In genomic region chr16:30786115-30786935, GRCh38 we compare ENCODE assay signal across 8 cellular contexts. TPM values are rescaled to one million over a fixed set of nuclear protein-coding genes. Genes with fewer than 3 reads are reported as not detected.
A peak's percentile ranks its signal among the peaks of the same experiment; 100 is the strongest.
DNase-seq lines count a peak whose midpoint lies in the region; ATAC-seq and TF ChIP-seq lines count a peak whose summit lies in the region.

No MANE protein-coding gene starts in this region.

- H3K36me3 ChIP-seq in duodenal mucosa (ENCODE audit: control insufficient read depth in 1 of 2, insufficient read depth in 2 of 2, low read length in 2 of 2) (peaks cover 5 to 19% of the 10 kb centered on the region in 2 donors), lower lobe of right lung (peaks cover 25% of the 10 kb centered on the region), tibial artery (peaks cover 21 to 38% (median 26%) of the 10 kb centered on the region in 3 donors)

- no peaks in the 10 kb centered on the region for H3K9me3 Mint-ChIP-seq in activated CD4-positive, alpha-beta T cell treated with anti-CD3 and anti-CD28 coated beads, Interleukin-2, amount 10 ng/mL, durations not matched to agents 24 days and 14 days

- no peaks in the 10 kb centered on the region for H3K27me3 ChIP-seq in duodenal mucosa (ENCODE audit: control insufficient read depth in 1 of 2, insufficient read depth in 2 of 2, low read length in 2 of 2)
- H3K27me3 ChIP-seq in lower lobe of right lung (ENCODE audit: low read depth) = no peaks in the 10 kb centered on the region
- H3K27me3 ChIP-seq in tibial artery = no peaks in the 10 kb centered on the region

- intact Hi-C loops in activated CD4-positive, alpha-beta T cell treated with anti-CD3 and anti-CD28 coated beads, Interleukin-2, amount 10 ng/mL, durations not matched to agents 24 days and 14 days (cut with micrococcal nuclease) = no loop called here
- intact Hi-C loops in lower lobe of right lung (cut with DNase I) = no loop called here
- intact Hi-C loops in tibial artery (cut with DNase I; ENCODE audit: low total_unique reads) = no loop called here

- H3K27me3 Mint-ChIP-seq in activated CD4-positive, alpha-beta T cell treated with anti-CD3 and anti-CD28 coated beads, Interleukin-2, amount 10 ng/mL, durations not matched to agents 24 days and 14 days = peaks cover 30% of the 10 kb centered on the region

- peaks cover 11 to 17% of the 10 kb centered on the region in 2 donors for H3K4me1 ChIP-seq in duodenal mucosa (ENCODE audit: control insufficient read depth in 1 of 2, insufficient read depth in 2 of 2, low read length in 2 of 2)
- H3K4me1 ChIP-seq in lower lobe of right lung = peaks cover 22% of the 10 kb centered on the region
- peaks cover 0 to 25% (median 16%) of the 10 kb centered on the region in 4 donors for H3K4me1 ChIP-seq in tibial artery

- peak; percentile 68 to 70 for ATAC-seq in lower lobe of right lung

- no peak for DNase-seq in activated CD4-positive, alpha-beta T cell treated with anti-CD3 and anti-CD28 coated beads, Interleukin-2, amount 10 ng/mL, durations not matched to agents 24 days and 14 days
- no peak for DNase-seq in activated CD4-positive, alpha-beta T cell treated with anti-CD3 and anti-CD28 coated beads, Interleukin-2, amount 50 U/mL, for 4 hours
- DNase-seq in lower lobe of right lung = peak; percentile 64
- DNase-seq in tibial artery = no peak
- DNase-seq in NCI-H187 treated with DMSO at 0.1 percent for 48 hours (lab: John Stamatoyannopoulos, UW) = no peak
- DNase-seq in NCI-H1930 (lab: John Stamatoyannopoulos, UW) = no peak

- H3K4me3 Mint-ChIP-seq in activated CD4-positive, alpha-beta T cell treated with anti-CD3 and anti-CD28 coated beads, Interleukin-2, amount 10 ng/mL, durations not matched to agents 24 days and 14 days = peak overlapping the region; percentile 71

- H3K27ac ChIP-seq in duodenal mucosa (ENCODE audit: low read depth, low read length) = no peak overlapping the region
- peak overlapping the region; percentile 86 for H3K27ac ChIP-seq in lower lobe of right lung
- H3K27ac ChIP-seq in tibial artery = peak overlapping the region; percentile 87 to 94

- H3K36me3 Mint-ChIP-seq in activated CD4-positive, alpha-beta T cell treated with anti-CD3 and anti-CD28 coated beads, Interleukin-2, amount 10 ng/mL, durations not matched to agents 24 days and 14 days (ENCODE audit: low read depth) = no peaks in the 10 kb centered on the region

- H3K4me1 Mint-ChIP-seq in activated CD4-positive, alpha-beta T cell treated with anti-CD3 and anti-CD28 coated beads, Interleukin-2, amount 10 ng/mL, durations not matched to agents 24 days and 14 days = peaks cover 4% of the 10 kb centered on the region

- H3K9ac ChIP-seq in duodenal mucosa (ENCODE audit: low read depth in 1 of 2, low read length in 2 of 2) = peak overlapping the region in 1 of 2 donors; percentile 80

- no peak overlapping the region for H3K27ac Mint-ChIP-seq in activated CD4-positive, alpha-beta T cell treated with anti-CD3 and anti-CD28 coated beads, Interleukin-2, amount 10 ng/mL, durations not matched to agents 24 days and 14 days

- H3K4me3 ChIP-seq in duodenal mucosa (ENCODE audit: low read depth in 1 of 2, low read length in 2 of 2) (peak overlapping the region; percentile 88 to 91), lower lobe of right lung (peak overlapping the region; percentile 74), tibial artery (peak overlapping the region; percentile 84 to 88)

- H3K9me3 ChIP-seq in duodenal mucosa (ENCODE audit: control insufficient read depth in 1 of 2, low read length in 2 of 2) (no peaks in the 10 kb centered on the region), lower lobe of right lung (no peaks in the 10 kb centered on the region), tibial artery (no peaks in the 10 kb centered on the region)

- TF ChIP-seq CTCF in lower lobe of right lung (IDR thresholded peaks at IDR 0.05) (no peak), tibial artery (IDR thresholded peaks at IDR 0.05) (no peak)

TF ChIP-seq in PFSK-1, 5 proteins besides CTCF, POLR2A, EP300 and RAD21:
- TF ChIP-seq SIN3A (IDR thresholded peaks at IDR 0.05; ENCODE audit: borderline replicate concordance, insufficient read depth, low read length) (no peak), POLR2AphosphoS5 (IDR thresholded peaks at IDR 0.05; ENCODE audit: low read depth, low read length) (peak; percentile 13; the same call in 1 of the 2 replicates), REST (IDR thresholded peaks at IDR 0.05; ENCODE audit: insufficient read depth in 1 of 2, low read depth in 2 of 2, low read length in 2 of 2) (no peak)

RNA-seq across cellular contexts. Expression of gene ZNF629, which starts 0.7 kb away (rescaled TPM):
- 2.5 and 2.6 TPM in 2 replicates for total RNA-seq in activated CD4-positive, alpha-beta T cell treated with anti-CD3 and anti-CD28 coated beads, Interleukin-2, amount 10 ng/mL, durations not matched to agents 24 days and 14 days
- polyA plus RNA-seq in PFSK-1 (2012; ENCODE audit: insufficient read length, low read depth) = 9.2 TPM
- 11.9 TPM for total RNA-seq in lower lobe of right lung

RNA-seq across cellular contexts. Expression of gene RNF40, which starts 24.2 kb away (rescaled TPM):
- total RNA-seq in activated CD4-positive, alpha-beta T cell treated with anti-CD3 and anti-CD28 coated beads, Interleukin-2, amount 10 ng/mL, durations not matched to agents 24 days and 14 days = 95.4 and 100 TPM in 2 replicates
- 83.1 TPM for polyA plus RNA-seq in PFSK-1 (2012; ENCODE audit: insufficient read length, low read depth)
- total RNA-seq in lower lobe of right lung = 95.9 TPM

RNA-seq across cellular contexts. Expression of gene CFAP119, which starts 24.5 kb away (rescaled TPM):
- total RNA-seq in activated CD4-positive, alpha-beta T cell treated with anti-CD3 and anti-CD28 coated beads, Interleukin-2, amount 10 ng/mL, durations not matched to agents 24 days and 14 days = 4.0 and 4.2 TPM in 2 replicates
- polyA plus RNA-seq in PFSK-1 (2012; ENCODE audit: insufficient read length, low read depth) = 7.5 TPM
- 11.1 TPM for total RNA-seq in lower lobe of right lung

RNA-seq across cellular contexts. Expression of gene PHKG2, which starts 38.1 kb away (rescaled TPM):
- total RNA-seq in activated CD4-positive, alpha-beta T cell treated with anti-CD3 and anti-CD28 coated beads, Interleukin-2, amount 10 ng/mL, durations not matched to agents 24 days and 14 days = 39.5 and 41.0 TPM in 2 replicates
- 30.9 TPM for polyA plus RNA-seq in PFSK-1 (2012; ENCODE audit: insufficient read length, low read depth)
- 25.5 TPM for total RNA-seq in lower lobe of right lung
